8 cellular contexts compared by ENCODE assay signal in genomic region chr17:19003966-19004600, GRCh38. TPM values are rescaled to one million over a fixed set of nuclear protein-coding genes. Genes with fewer than 3 reads are reported as not detected.
DNase-seq lines count a peak whose midpoint lies in the region; ATAC-seq and TF ChIP-seq lines count a peak whose summit lies in the region.

No MANE protein-coding gene starts in this region.

- no peaks in the 10 kb centered on the region for H3K27me3 ChIP-seq in ascending aorta

- H3K9me3 ChIP-seq in ascending aorta = no peaks in the 10 kb centered on the region

- ATAC-seq in GM18502 (IDR thresholded peaks at IDR 0.05; ENCODE audit: poor library complexity, unreplicated experiment) = peak; percentile 44
- peak; percentile 16 for ATAC-seq in HG03039 (IDR thresholded peaks at IDR 0.05; ENCODE audit: unreplicated experiment)
- ATAC-seq in SK-N-SH treated with all-trans-retinoic acid at 6 μM for 48 hours = peak; percentile 16; the same call in 2 of the 3 replicates
- ATAC-seq in HG03520 (IDR thresholded peaks at IDR 0.05; ENCODE audit: unreplicated experiment) = no peak

- peaks cover 5 to 7% of the 10 kb centered on the region in 2 donors for H3K4me1 ChIP-seq in ascending aorta

- no peaks in the 10 kb centered on the region for H3K36me3 ChIP-seq in ascending aorta

- no peak for TF ChIP-seq CTCF in ascending aorta (IDR thresholded peaks at IDR 0.05)

- H3K27ac ChIP-seq in ascending aorta = peak overlapping the region; percentile 81 to 85

- H3K4me3 ChIP-seq in ascending aorta = peak overlapping the region; percentile 62 to 86

- intact Hi-C loops in ascending aorta (cut with DNase I) = loop anchor here (5.0 kb wide), 1 partner anchor 147 kb away; the partner anchor contains the start of gene PRPSAP2

- DNase-seq in ascending aorta (ENCODE audit: low spot score in 2 of 2) (peak in 1 of 2 donors; percentile 73), iPS-NIHi11 (ENCODE audit: low spot score) (peak; percentile 84), DMS153 (lab: John Stamatoyannopoulos, UW) (no peak)
- DNase-seq in stimulated activated CD4-positive, alpha-beta T cell treated with anti-CD3 and anti-CD28 coated beads, Interleukin-1b, Interleukin-23, amount 100 ng/mL, for 24 hours (ENCODE audit: low read depth in 4 of 4, low spot score in 1 of 4) = peak; percentile 27 to 49 (median 32)

TF ChIP-seq in SK-N-SH treated with all-trans-retinoic acid at 6 μM for 48 hours, 23 proteins besides CTCF, POLR2A, EP300 and RAD21:
- TF ChIP-seq ZNF8 (CRISPR knock-in tag; IDR thresholded peaks at IDR 0.05) (no peak), ZC3H10 (CRISPR knock-in tag; IDR thresholded peaks at IDR 0.05) (no peak), PATZ1 (CRISPR knock-in tag; IDR thresholded peaks at IDR 0.05; ENCODE audit: borderline replicate concordance) (no peak), ZNF565 (CRISPR knock-in tag; conservative IDR thresholded peaks at IDR 0.05; ENCODE audit: low read depth) (no peak), BACH2 (CRISPR knock-in tag; IDR thresholded peaks at IDR 0.05; ENCODE audit: borderline replicate concordance) (no peak)

RNA-seq across cellular contexts. Expression of gene FAM83G, which starts 0.5 kb away (rescaled TPM):
- total RNA-seq in ascending aorta = 11.2 TPM

RNA-seq across cellular contexts. Expression of gene GRAP, which starts 42.7 kb away (rescaled TPM):
- 1.8 TPM for total RNA-seq in ascending aorta

RNA-seq across cellular contexts. Expression of gene SLC5A10, which starts 52.1 kb away (rescaled TPM):
- total RNA-seq in ascending aorta = not detected
